Comparison of ENCODE assay signal across 1 cellular context in the genomic region with DNA sequence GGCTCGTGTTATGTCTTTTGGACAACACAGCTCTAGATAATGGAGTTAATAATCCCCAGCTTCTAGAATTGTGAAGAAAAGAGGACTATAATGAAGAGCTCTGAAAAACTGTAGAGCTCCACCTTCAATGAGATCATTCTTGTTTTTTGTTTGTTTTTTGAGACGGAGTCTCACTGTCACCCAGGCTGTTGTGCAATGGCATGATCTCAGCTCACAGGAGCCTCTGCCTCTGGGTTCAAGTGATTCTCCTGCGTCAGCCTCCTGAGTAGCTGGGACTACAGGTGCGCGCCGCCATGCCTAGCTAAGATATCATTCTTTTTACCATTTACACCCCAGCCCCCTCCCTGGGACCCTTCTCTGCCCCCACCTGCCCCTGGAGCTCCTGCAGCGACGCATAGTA.
A peak's percentile ranks its signal among the peaks of the same experiment; 100 is the strongest.
TF ChIP-seq lines count a peak whose summit lies in the region.

No MANE protein-coding gene starts in this region.

TF ChIP-seq in HepG2, 621 proteins besides CTCF, POLR2A, EP300 and RAD21 (continued from another document and continues in another):
- TF ChIP-seq IRF9 (CRISPR knock-in tag; IDR thresholded peaks at IDR 0.05; ENCODE audit: borderline replicate concordance) (no peak), CHD4 (IDR thresholded peaks at IDR 0.05; ENCODE audit: borderline replicate concordance, low read length) (peak; percentile 24; the same call in 1 of the 2 replicates), MTA3 (CRISPR knock-in tag; IDR thresholded peaks at IDR 0.05) (no peak), RFX3 (CRISPR knock-in tag; IDR thresholded peaks at IDR 0.05) (no peak), SMAD9 (CRISPR knock-in tag; IDR thresholded peaks at IDR 0.05) (no peak), FOXA3 (CRISPR knock-in tag; IDR thresholded peaks at IDR 0.05) (0 out of 2 replicates have a peak, but pooled peaks have one; percentile 17), SRY (CRISPR knock-in tag; IDR thresholded peaks at IDR 0.05) (no peak), ZNF3 (CRISPR knock-in tag; IDR thresholded peaks at IDR 0.05) (no peak), ZKSCAN1 (IDR thresholded peaks at IDR 0.05; ENCODE audit: low read length) (0 out of 2 replicates have a peak, but pooled peaks have one; percentile 24), ZSCAN20 (CRISPR knock-in tag; IDR thresholded peaks at IDR 0.05; ENCODE audit: borderline replicate concordance) (no peak), IKZF4 (CRISPR knock-in tag; IDR thresholded peaks at IDR 0.05; ENCODE audit: borderline replicate concordance, low read depth, not compliant biosample characterization) (no peak), KDM1A (CRISPR knock-in tag; IDR thresholded peaks at IDR 0.05) (peak; percentile 88; the same call in 1 of the 2 replicates), CEBPG (CRISPR knock-in tag; IDR thresholded peaks at IDR 0.05) (peak; percentile 82), NR2F6 (IDR thresholded peaks at IDR 0.05) (no peak), NR2F6 (CRISPR knock-in tag; IDR thresholded peaks at IDR 0.05) (no peak), GATAD2A (CRISPR knock-in tag; IDR thresholded peaks at IDR 0.05) (no peak), PCBP2 (optimal IDR thresholded peaks at IDR 0.05; ENCODE audit: low read depth, low read length, poor library complexity, severe bottlenecking) (no peak), HNRNPH1 (optimal IDR thresholded peaks at IDR 0.05; ENCODE audit: low read depth, low read length) (no peak), TEAD3 (CRISPR knock-in tag; optimal IDR thresholded peaks at IDR 0.05; ENCODE audit: borderline replicate concordance) (no peak), ZNF460 (CRISPR knock-in tag; IDR thresholded peaks at IDR 0.05; ENCODE audit: borderline replicate concordance) (peak; percentile 75), PAXIP1 (CRISPR knock-in tag; conservative IDR thresholded peaks at IDR 0.05) (no peak), ERF (CRISPR knock-in tag; IDR thresholded peaks at IDR 0.05) (no peak), ZZZ3 (CRISPR knock-in tag; IDR thresholded peaks at IDR 0.05; ENCODE audit: borderline replicate concordance) (no peak), DMAP1 (CRISPR knock-in tag; IDR thresholded peaks at IDR 0.05) (no peak), ZNF83 (CRISPR knock-in tag; IDR thresholded peaks at IDR 0.05; ENCODE audit: borderline replicate concordance) (no peak), SPEN (CRISPR knock-in tag; IDR thresholded peaks at IDR 0.05; ENCODE audit: low read depth) (no peak), TMF1 (CRISPR knock-in tag; IDR thresholded peaks at IDR 0.05; ENCODE audit: low read depth) (no peak), ZNF160 (CRISPR knock-in tag; IDR thresholded peaks at IDR 0.05) (no peak), MED13 (CRISPR knock-in tag; IDR thresholded peaks at IDR 0.05) (no peak), HCFC1 (IDR thresholded peaks at IDR 0.05; ENCODE audit: low read depth, low read length) (no peak), HNF4G (IDR thresholded peaks at IDR 0.05; ENCODE audit: borderline replicate concordance, low read depth, low read length) (no peak), HNF4G (CRISPR knock-in tag; IDR thresholded peaks at IDR 0.05; ENCODE audit: borderline replicate concordance, low read depth) (no peak), SALL2 (CRISPR knock-in tag; IDR thresholded peaks at IDR 0.05) (no peak), ZNF790 (CRISPR knock-in tag; IDR thresholded peaks at IDR 0.05; ENCODE audit: borderline replicate concordance) (no peak), ZNF414 (CRISPR knock-in tag; IDR thresholded peaks at IDR 0.05) (no peak), ZSCAN31 (CRISPR knock-in tag; IDR thresholded peaks at IDR 0.05; ENCODE audit: low read depth) (no peak), ZNF275 (CRISPR knock-in tag; IDR thresholded peaks at IDR 0.05; ENCODE audit: borderline replicate concordance) (no peak), MAZ (IDR thresholded peaks at IDR 0.05; ENCODE audit: borderline replicate concordance, low read depth, low read length) (no peak), MAZ (CRISPR knock-in tag; IDR thresholded peaks at IDR 0.05; ENCODE audit: low read depth) (no peak)
- TF ChIP-seq, protein P1, sequence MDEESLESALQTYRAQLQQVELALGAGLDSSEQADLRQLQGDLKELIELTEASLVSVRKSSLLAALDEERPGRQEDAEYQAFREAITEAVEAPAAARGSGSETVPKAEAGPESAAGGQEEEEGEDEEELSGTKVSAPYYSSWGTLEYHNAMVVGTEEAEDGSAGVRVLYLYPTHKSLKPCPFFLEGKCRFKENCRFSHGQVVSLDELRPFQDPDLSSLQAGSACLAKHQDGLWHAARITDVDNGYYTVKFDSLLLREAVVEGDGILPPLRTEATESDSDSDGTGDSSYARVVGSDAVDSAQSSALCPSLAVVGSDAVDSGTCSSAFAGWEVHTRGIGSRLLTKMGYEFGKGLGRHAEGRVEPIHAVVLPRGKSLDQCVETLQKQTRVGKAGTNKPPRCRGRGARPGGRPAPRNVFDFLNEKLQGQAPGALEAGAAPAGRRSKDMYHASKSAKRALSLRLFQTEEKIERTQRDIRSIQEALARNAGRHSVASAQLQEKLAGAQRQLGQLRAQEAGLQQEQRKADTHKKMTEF (CRISPR knock-in tag; IDR thresholded peaks at IDR 0.05): peak; percentile 28; the same call in 1 of the 2 replicates
- TF ChIP-seq, protein P2, sequence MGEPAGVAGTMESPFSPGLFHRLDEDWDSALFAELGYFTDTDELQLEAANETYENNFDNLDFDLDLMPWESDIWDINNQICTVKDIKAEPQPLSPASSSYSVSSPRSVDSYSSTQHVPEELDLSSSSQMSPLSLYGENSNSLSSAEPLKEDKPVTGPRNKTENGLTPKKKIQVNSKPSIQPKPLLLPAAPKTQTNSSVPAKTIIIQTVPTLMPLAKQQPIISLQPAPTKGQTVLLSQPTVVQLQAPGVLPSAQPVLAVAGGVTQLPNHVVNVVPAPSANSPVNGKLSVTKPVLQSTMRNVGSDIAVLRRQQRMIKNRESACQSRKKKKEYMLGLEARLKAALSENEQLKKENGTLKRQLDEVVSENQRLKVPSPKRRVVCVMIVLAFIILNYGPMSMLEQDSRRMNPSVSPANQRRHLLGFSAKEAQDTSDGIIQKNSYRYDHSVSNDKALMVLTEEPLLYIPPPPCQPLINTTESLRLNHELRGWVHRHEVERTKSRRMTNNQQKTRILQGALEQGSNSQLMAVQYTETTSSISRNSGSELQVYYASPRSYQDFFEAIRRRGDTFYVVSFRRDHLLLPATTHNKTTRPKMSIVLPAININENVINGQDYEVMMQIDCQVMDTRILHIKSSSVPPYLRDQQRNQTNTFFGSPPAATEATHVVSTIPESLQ (CRISPR knock-in tag; conservative IDR thresholded peaks at IDR 0.05): no peak
- TF ChIP-seq, protein P3, sequence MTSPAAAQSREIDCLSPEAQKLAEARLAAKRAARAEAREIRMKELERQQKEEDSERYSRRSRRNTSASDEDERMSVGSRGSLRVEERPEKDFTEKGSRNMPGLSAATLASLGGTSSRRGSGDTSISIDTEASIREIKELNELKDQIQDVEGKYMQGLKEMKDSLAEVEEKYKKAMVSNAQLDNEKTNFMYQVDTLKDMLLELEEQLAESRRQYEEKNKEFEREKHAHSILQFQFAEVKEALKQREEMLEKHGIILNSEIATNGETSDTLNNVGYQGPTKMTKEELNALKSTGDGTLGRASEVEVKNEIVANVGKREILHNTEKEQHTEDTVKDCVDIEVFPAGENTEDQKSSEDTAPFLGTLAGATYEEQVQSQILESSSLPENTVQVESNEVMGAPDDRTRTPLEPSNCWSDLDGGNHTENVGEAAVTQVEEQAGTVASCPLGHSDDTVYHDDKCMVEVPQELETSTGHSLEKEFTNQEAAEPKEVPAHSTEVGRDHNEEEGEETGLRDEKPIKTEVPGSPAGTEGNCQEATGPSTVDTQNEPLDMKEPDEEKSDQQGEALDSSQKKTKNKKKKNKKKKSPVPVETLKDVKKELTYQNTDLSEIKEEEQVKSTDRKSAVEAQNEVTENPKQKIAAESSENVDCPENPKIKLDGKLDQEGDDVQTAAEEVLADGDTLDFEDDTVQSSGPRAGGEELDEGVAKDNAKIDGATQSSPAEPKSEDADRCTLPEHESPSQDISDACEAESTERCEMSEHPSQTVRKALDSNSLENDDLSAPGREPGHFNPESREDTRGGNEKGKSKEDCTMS (CRISPR knock-in tag; conservative IDR thresholded peaks at IDR 0.05): no peak
- TF ChIP-seq, protein P4, sequence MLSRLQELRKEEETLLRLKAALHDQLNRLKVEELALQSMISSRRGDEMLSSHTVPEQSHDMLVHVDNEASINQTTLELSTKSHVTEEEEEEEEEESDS (CRISPR knock-in tag; IDR thresholded peaks at IDR 0.05; ENCODE audit: borderline replicate concordance): no peak
- TF ChIP-seq, protein P5, sequence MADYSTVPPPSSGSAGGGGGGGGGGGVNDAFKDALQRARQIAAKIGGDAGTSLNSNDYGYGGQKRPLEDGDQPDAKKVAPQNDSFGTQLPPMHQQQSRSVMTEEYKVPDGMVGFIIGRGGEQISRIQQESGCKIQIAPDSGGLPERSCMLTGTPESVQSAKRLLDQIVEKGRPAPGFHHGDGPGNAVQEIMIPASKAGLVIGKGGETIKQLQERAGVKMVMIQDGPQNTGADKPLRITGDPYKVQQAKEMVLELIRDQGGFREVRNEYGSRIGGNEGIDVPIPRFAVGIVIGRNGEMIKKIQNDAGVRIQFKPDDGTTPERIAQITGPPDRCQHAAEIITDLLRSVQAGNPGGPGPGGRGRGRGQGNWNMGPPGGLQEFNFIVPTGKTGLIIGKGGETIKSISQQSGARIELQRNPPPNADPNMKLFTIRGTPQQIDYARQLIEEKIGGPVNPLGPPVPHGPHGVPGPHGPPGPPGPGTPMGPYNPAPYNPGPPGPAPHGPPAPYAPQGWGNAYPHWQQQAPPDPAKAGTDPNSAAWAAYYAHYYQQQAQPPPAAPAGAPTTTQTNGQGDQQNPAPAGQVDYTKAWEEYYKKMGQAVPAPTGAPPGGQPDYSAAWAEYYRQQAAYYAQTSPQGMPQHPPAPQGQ (CRISPR knock-in tag; IDR thresholded peaks at IDR 0.05; ENCODE audit: borderline replicate concordance): no peak
- TF ChIP-seq, protein P6, sequence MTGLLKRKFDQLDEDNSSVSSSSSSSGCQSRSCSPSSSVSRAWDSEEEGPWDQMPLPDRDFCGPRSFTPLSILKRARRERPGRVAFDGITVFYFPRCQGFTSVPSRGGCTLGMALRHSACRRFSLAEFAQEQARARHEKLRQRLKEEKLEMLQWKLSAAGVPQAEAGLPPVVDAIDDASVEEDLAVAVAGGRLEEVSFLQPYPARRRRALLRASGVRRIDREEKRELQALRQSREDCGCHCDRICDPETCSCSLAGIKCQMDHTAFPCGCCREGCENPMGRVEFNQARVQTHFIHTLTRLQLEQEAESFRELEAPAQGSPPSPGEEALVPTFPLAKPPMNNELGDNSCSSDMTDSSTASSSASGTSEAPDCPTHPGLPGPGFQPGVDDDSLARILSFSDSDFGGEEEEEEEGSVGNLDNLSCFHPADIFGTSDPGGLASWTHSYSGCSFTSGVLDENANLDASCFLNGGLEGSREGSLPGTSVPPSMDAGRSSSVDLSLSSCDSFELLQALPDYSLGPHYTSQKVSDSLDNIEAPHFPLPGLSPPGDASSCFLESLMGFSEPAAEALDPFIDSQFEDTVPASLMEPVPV (CRISPR knock-in tag; IDR thresholded peaks at IDR 0.05): no peak
